Comparison of ENCODE assay signal across 11 cellular contexts in genomic region chr19:49272204-49272603, GRCh38. TPM values are rescaled to one million over a fixed set of nuclear protein-coding genes. Genes with fewer than 3 reads are reported as not detected.
DNase-seq lines count a peak whose midpoint lies in the region; ATAC-seq, FAIRE-seq and TF ChIP-seq lines count a peak whose summit lies in the region.
"Had no signal": no experiment of that assay in that cellular context is flagged by ENCODE, and none has a peak within 500 bp of the region (broad histone marks: within the 10 kb centered on the region; RNA-seq: fewer than 3 reads in every experiment).

No MANE protein-coding gene starts in this region.

- no peak overlapping the region for H3K27ac ChIP-seq in right lobe of liver
- H3K27ac ChIP-seq: stomach had no signal

- no peaks in the 10 kb centered on the region for H3K4me1 ChIP-seq in right lobe of liver
- H3K4me1 ChIP-seq: stomach had no signal

- peak; percentile 23 for FAIRE-seq in bronchial epithelial cell (lab: Jason Lieb, UNC)

- no peaks in the 10 kb centered on the region for H3K9me3 ChIP-seq in right lobe of liver

- H3K27me3 ChIP-seq in bronchial epithelial cell (ENCODE audit: control insufficient read depth, insufficient read depth, low read length) = no peaks in the 10 kb centered on the region
- no peaks in the 10 kb centered on the region for H3K27me3 ChIP-seq in right lobe of liver
- H3K27me3 ChIP-seq: stomach had no signal

- DNase-seq in Daoy (ENCODE audit: low read depth) = peak; percentile 20
- DNase-seq in HS-5 (ENCODE audit: low read depth) = peak; percentile 10
- DNase-seq in bronchial epithelial cell (ENCODE audit: low read depth) = peak; percentile 100
- peak; percentile 55 for DNase-seq in non-pigmented ciliary epithelial cell (ENCODE audit: low read depth)
- no peak for DNase-seq in SHP77 (lab: John Stamatoyannopoulos, UW)
- DNase-seq in NCI-H510A treated with DMSO at 0.1 percent for 48 hours (lab: John Stamatoyannopoulos, UW) = no peak
- DNase-seq in right lobe of liver = no peak
- DNase-seq in middle frontal gyrus (ENCODE audit: extremely low spot score, low spot score) = no peak
- DNase-seq: CD4-positive, alpha-beta memory T cell; stimulated activated CD4-positive, alpha-beta T cell treated with anti-CD3 and anti-CD28 coated beads, Interleukin-4, amount 100 ng/mL, for 24 hours; stomach had no signal

- H3K36me3 ChIP-seq in bronchial epithelial cell (ENCODE audit: control insufficient read depth, insufficient read depth, low read length) = no peaks in the 10 kb centered on the region
- no peaks in the 10 kb centered on the region for H3K36me3 ChIP-seq in right lobe of liver
- H3K36me3 ChIP-seq: stomach had no signal

- TF ChIP-seq CTCF in bronchial epithelial cell (IDR thresholded peaks at IDR 0.05; ENCODE audit: insufficient read depth, low read length, severe bottlenecking) = no peak
- no peak for TF ChIP-seq CTCF in right lobe of liver (IDR thresholded peaks at IDR 0.05)

- intact Hi-C loops in right lobe of liver (cut with DNase I) = no loop called here

- ATAC-seq in right lobe of liver = no peak

- WGBS in right lobe of liver (ENCODE audit: insufficient coverage, low coverage, low lambda C conversion rate, missing lambda C conversion rate) = 91% methylated on average over 4 of the region's 4 CpGs

- no peak for TF ChIP-seq POLR2A in right lobe of liver (IDR thresholded peaks at IDR 0.05)

- H3K4me3 ChIP-seq in bronchial epithelial cell (ENCODE audit: low read depth, low read length) (no peak overlapping the region), right lobe of liver (no peak overlapping the region)
- H3K4me3 ChIP-seq: stomach had no signal

RNA-seq across cellular contexts. Expression of gene SLC6A16, which starts 52.8 kb away (rescaled TPM):
- not detected in 2 replicates for total RNA-seq in Daoy (2014; rRNA removed; shearing (Covaris generic))
- total RNA-seq in bronchial epithelial cell (under 0.01 TPM in 1 of 2 replicates, not detected in the other), right lobe of liver (1 to 10 TPM in 4 of 6 experiments, under 1 TPM in 2; 0.25 to 4.6 (median 2.4) TPM)

Comparison
In these comparisons a context has a peak if more than half of its experiments do, and no peak if none do; other contexts are left out.
1. DNase-seq: peak in Daoy (single experiment), HS-5 (single experiment), bronchial epithelial cell (single experiment) and non-pigmented ciliary epithelial cell (single experiment); none in SHP77 (0 of 2), NCI-H510A treated with DMSO at 0.1 percent for 48 hours (single experiment), right lobe of liver (0 of 3) and middle frontal gyrus (single experiment).